In genomic region chr11:131486937-131487336, GRCh38 we compare ENCODE assay signal across 15 cellular contexts.
DNase-seq lines count a peak whose midpoint lies in the region; TF ChIP-seq lines count a peak whose summit lies in the region.
"Had no signal": no experiment of that assay in that cellular context is flagged by ENCODE, and none has a peak within 500 bp of the region (broad histone marks: within the 10 kb centered on the region; RNA-seq: fewer than 3 reads in every experiment).

No MANE protein-coding gene starts in this region.

- H3K36me3 ChIP-seq in WERI-Rb-1, result no peaks in the 10 kb centered on the region
- H3K36me3 ChIP-seq: BLaER1 had no signal

- no peaks in the 10 kb centered on the region for H3K9me3 ChIP-seq in WERI-Rb-1 (ENCODE audit: severe bottlenecking)
- H3K9me3 ChIP-seq: BLaER1 had no signal

- no peak overlapping the region for H3K4me3 ChIP-seq in WERI-Rb-1 (ENCODE audit: low read depth, low read length)
- H3K4me3 ChIP-seq: BLaER1, GM23248 had no signal

- peak; percentile 5 for DNase-seq in NCI-H2227 (lab: John Stamatoyannopoulos, UW; ENCODE audit: unreplicated experiment)
- no peak for DNase-seq in NCI-H2227 treated with DMSO at 0.1 percent for 48 hours (lab: John Stamatoyannopoulos, UW)
- peak; percentile 35 for DNase-seq in H4 (ENCODE audit: low spot score)
- DNase-seq in glomerular visceral epithelial cell (ENCODE audit: extremely low spot score), result peak; percentile 28
- no peak for DNase-seq in substantia nigra (lab: John Stamatoyannopoulos, UW)
- DNase-seq in WERI-Rb-1, result no peak
- DNase-seq in SIG-M5 (lab: John Stamatoyannopoulos, UW), result no peak
- DNase-seq: 8988T; AML-193; CD8-positive, alpha-beta memory T cell; DMS53; GF-D8; GM23248; H7 had no signal

- no peaks in the 10 kb centered on the region for H3K27me3 ChIP-seq in WERI-Rb-1 (ENCODE audit: insufficient read depth, low read depth, severe bottlenecking)
- H3K27me3 ChIP-seq: BLaER1 had no signal

- H3K27ac ChIP-seq in substantia nigra (ENCODE audit: low read depth, low read length, poor library complexity, severe bottlenecking) (peak overlapping the region; percentile 3), WERI-Rb-1 (no peak overlapping the region)
- H3K27ac ChIP-seq: BLaER1, GM23248 had no signal

- no peak for TF ChIP-seq CTCF in WERI-Rb-1 (IDR thresholded peaks at IDR 0.05; ENCODE audit: low read depth, low read length)

Comparison
In these comparisons a context has a peak if more than half of its experiments do, and no peak if none do; other contexts are left out.
1. DNase-seq: peak in NCI-H2227 (single experiment), H4 (single experiment) and glomerular visceral epithelial cell (single experiment); none in NCI-H2227 treated with DMSO at 0.1 percent for 48 hours (single experiment), substantia nigra (0 of 49), WERI-Rb-1 (single experiment) and SIG-M5 (single experiment).